Comparison of ENCODE assay signal across 14 cellular contexts in genomic region chr5:170479484-170479883, GRCh38. TPM values are rescaled to one million over a fixed set of nuclear protein-coding genes. Genes with fewer than 3 reads are reported as not detected.
DNase-seq lines count a peak whose midpoint lies in the region; ATAC-seq, FAIRE-seq and TF ChIP-seq lines count a peak whose summit lies in the region.
"Had no signal": no experiment of that assay in that cellular context is flagged by ENCODE, and none has a peak within 500 bp of the region (broad histone marks: within the 10 kb centered on the region; RNA-seq: fewer than 3 reads in every experiment).

No MANE protein-coding gene starts in this region.

- H3K9ac ChIP-seq in mesenchymal stem cell (ENCODE audit: low read length) = no peak overlapping the region

- H3K36me3 Mint-ChIP-seq in activated CD4-positive, alpha-beta T cell treated with anti-CD3 and anti-CD28 coated beads for 36 hours (ENCODE audit: low read depth) = no peaks in the 10 kb centered on the region
- H3K36me3 Mint-ChIP-seq: activated naive CD8-positive, alpha-beta T cell treated with anti-CD3 and anti-CD28 coated beads, Interleukin-2, amount 10 ng/mL, durations not matched to agents 7 days and 5 days had no signal

- no peak overlapping the region for H2AFZ ChIP-seq in mesenchymal stem cell (ENCODE audit: low read depth, low read length)

- intact Hi-C loops in activated CD4-positive, alpha-beta T cell treated with anti-CD3 and anti-CD28 coated beads for 36 hours (cut with DNase I, micrococcal nuclease) = no loop called here

- H2BK120ac ChIP-seq in mesenchymal stem cell (ENCODE audit: low read depth, low read length) = no peak overlapping the region

- no peak overlapping the region for H3K4ac ChIP-seq in mesenchymal stem cell (ENCODE audit: low read depth in 1 of 2, low read length in 2 of 2)

- no peak overlapping the region for H3K4me2 ChIP-seq in mesenchymal stem cell (ENCODE audit: low read length, poor library complexity, severe bottlenecking)

- peaks cover 17% of the 10 kb centered on the region for H3K4me1 ChIP-seq in mesenchymal stem cell (ENCODE audit: control insufficient read depth, insufficient read depth, low read depth, low read length)

- FAIRE-seq in bronchial epithelial cell (lab: Jason Lieb, UNC) = no peak
- FAIRE-seq: colon had no signal

- peak; percentile 47 for DNase-seq in Daoy (ENCODE audit: low read depth)
- peak; percentile 55 for DNase-seq in M059J (ENCODE audit: low read depth)
- peak; percentile 5 for DNase-seq in bronchial epithelial cell (ENCODE audit: low read depth)
- peak; percentile 25 for DNase-seq in mesenchymal stem cell
- DNase-seq in activated CD4-positive, alpha-beta T cell treated with anti-CD3 and anti-CD28 coated beads for 36 hours = no peak
- no peak for DNase-seq in NCI-H2107 (lab: John Stamatoyannopoulos, UW)
- DNase-seq: activated naive CD8-positive, alpha-beta T cell treated with anti-CD3 and anti-CD28 coated beads, Interleukin-2, amount 10 ng/mL, durations not matched to agents 7 days and 5 days; HCEC 1CT; NCI-H1436 treated with DMSO at 0.1 percent for 48 hours had no signal

- no peak for ATAC-seq in activated CD4-positive, alpha-beta T cell treated with anti-CD3 and anti-CD28 coated beads for 36 hours
- ATAC-seq in HG03571 (IDR thresholded peaks at IDR 0.05; ENCODE audit: unreplicated experiment) = no peak
- no peak for ATAC-seq in GM18909 (IDR thresholded peaks at IDR 0.05; ENCODE audit: poor library complexity, unreplicated experiment)
- ATAC-seq: activated CD4-positive, CD25-positive, alpha-beta regulatory T cell treated with anti-CD3 and anti-CD28 coated beads, Interleukin-2, amount 50 U/mL, for 24 hours had no signal

- no peak overlapping the region for H3K27ac ChIP-seq in mesenchymal stem cell (ENCODE audit: low read length, poor library complexity, severe bottlenecking)

- no peaks in the 10 kb centered on the region for H3K4me1 Mint-ChIP-seq in activated CD4-positive, alpha-beta T cell treated with anti-CD3 and anti-CD28 coated beads for 36 hours
- H3K4me1 Mint-ChIP-seq: activated naive CD8-positive, alpha-beta T cell treated with anti-CD3 and anti-CD28 coated beads, Interleukin-2, amount 10 ng/mL, durations not matched to agents 7 days and 5 days had no signal

- H3K4me3 ChIP-seq in bronchial epithelial cell (ENCODE audit: low read depth, low read length) = no peak overlapping the region
- H3K4me3 ChIP-seq in mesenchymal stem cell (ENCODE audit: insufficient read depth in 1 of 2, low read depth in 1 of 2, low read length in 2 of 2) = no peak overlapping the region

- no peak overlapping the region for H3K4me3 Mint-ChIP-seq in activated CD4-positive, alpha-beta T cell treated with anti-CD3 and anti-CD28 coated beads for 36 hours
- H3K4me3 Mint-ChIP-seq: activated naive CD8-positive, alpha-beta T cell treated with anti-CD3 and anti-CD28 coated beads, Interleukin-2, amount 10 ng/mL, durations not matched to agents 7 days and 5 days had no signal

- POLR2A ChIA-PET in activated CD4-positive, alpha-beta T cell treated with anti-CD3 and anti-CD28 coated beads for 36 hours (lab: Charles Lee) = no interaction called here

- no peak overlapping the region for H2BK15ac ChIP-seq in mesenchymal stem cell (ENCODE audit: low read depth, poor library complexity, severe bottlenecking)

- 46% methylated on average over 3 of the region's 4 CpGs for WGBS in mesenchymal stem cell

- H3K18ac ChIP-seq in mesenchymal stem cell (ENCODE audit: low read depth in 1 of 2, low read length in 2 of 2) = no peak overlapping the region

- CTCF ChIA-PET in activated CD4-positive, alpha-beta T cell treated with anti-CD3 and anti-CD28 coated beads for 36 hours (lab: Charles Lee) = no interaction called here

- H3K79me1 ChIP-seq in mesenchymal stem cell (replicated peaks; ENCODE audit: low read length, poor library complexity, severe bottlenecking) = no peaks in the 10 kb centered on the region

- H2BK12ac ChIP-seq in mesenchymal stem cell (ENCODE audit: low read length in 2 of 2) = no peak overlapping the region

- H4K8ac ChIP-seq in mesenchymal stem cell (ENCODE audit: low read length) = no peak overlapping the region

- no peak overlapping the region for H3K14ac ChIP-seq in mesenchymal stem cell (ENCODE audit: low read length in 2 of 2)

- H3K9me3 Mint-ChIP-seq in activated CD4-positive, alpha-beta T cell treated with anti-CD3 and anti-CD28 coated beads for 36 hours (ENCODE audit: low read depth) = no peaks in the 10 kb centered on the region
- H3K9me3 Mint-ChIP-seq: activated naive CD8-positive, alpha-beta T cell treated with anti-CD3 and anti-CD28 coated beads, Interleukin-2, amount 10 ng/mL, durations not matched to agents 7 days and 5 days had no signal

- H3K27ac Mint-ChIP-seq in activated CD4-positive, alpha-beta T cell treated with anti-CD3 and anti-CD28 coated beads for 36 hours = no peak overlapping the region
- H3K27ac Mint-ChIP-seq: activated naive CD8-positive, alpha-beta T cell treated with anti-CD3 and anti-CD28 coated beads, Interleukin-2, amount 10 ng/mL, durations not matched to agents 7 days and 5 days had no signal

- no peak overlapping the region for H2AK5ac ChIP-seq in mesenchymal stem cell (ENCODE audit: low read length, severe bottlenecking)

- no peak overlapping the region for H2BK5ac ChIP-seq in mesenchymal stem cell (ENCODE audit: low read depth, low read length, poor library complexity, severe bottlenecking)

- H3K27me3 Mint-ChIP-seq in activated CD4-positive, alpha-beta T cell treated with anti-CD3 and anti-CD28 coated beads for 36 hours = peaks cover 31% of the 10 kb centered on the region

- H4K91ac ChIP-seq in mesenchymal stem cell (ENCODE audit: low read length) = no peak overlapping the region

- H3K9me3 ChIP-seq in mesenchymal stem cell (ENCODE audit: control insufficient read depth, low read length) = peaks cover 3% of the 10 kb centered on the region

- H3K36me3 ChIP-seq in bronchial epithelial cell (ENCODE audit: control insufficient read depth, insufficient read depth, low read length) (no peaks in the 10 kb centered on the region), mesenchymal stem cell (ENCODE audit: control insufficient read depth in 1 of 2, insufficient read depth in 2 of 2, low read depth in 1 of 2, low read length in 2 of 2) (no peaks in the 10 kb centered on the region)

- H3K27me3 ChIP-seq in bronchial epithelial cell (ENCODE audit: control insufficient read depth, insufficient read depth, low read length) (no peaks in the 10 kb centered on the region), mesenchymal stem cell (ENCODE audit: control insufficient read depth in 1 of 2, insufficient read depth in 1 of 2, low read length in 2 of 2) (no peaks in the 10 kb centered on the region)

- TF ChIP-seq CTCF in bronchial epithelial cell (IDR thresholded peaks at IDR 0.05; ENCODE audit: insufficient read depth, low read length, severe bottlenecking) = no peak

- no peak overlapping the region for H3K23ac ChIP-seq in mesenchymal stem cell (ENCODE audit: low read length in 2 of 2)

RNA-seq across cellular contexts. Expression of gene KCNIP1, which starts 24.3 kb away (rescaled TPM):
- 1.9 and 3.9 TPM in 2 replicates for total RNA-seq in Daoy (2014; rRNA removed; shearing (Covaris generic))
- total RNA-seq in M059J (2014; rRNA removed; shearing (Covaris generic)) = 0.10 and 0.27 TPM in 2 replicates
- under 0.01 TPM in 1 of 2 replicates, not detected in the other for total RNA-seq in bronchial epithelial cell
- not detected for polyA plus RNA-seq in mesenchymal stem cell (2013, experiment 1 of 2)
- not detected for polyA plus RNA-seq in mesenchymal stem cell (2013, experiment 2 of 2)
- not detected for total RNA-seq in activated CD4-positive, alpha-beta T cell treated with anti-CD3 and anti-CD28 coated beads for 36 hours
- total RNA-seq: activated naive CD8-positive, alpha-beta T cell treated with anti-CD3 and anti-CD28 coated beads, Interleukin-2, amount 10 ng/mL, durations not matched to agents 7 days and 5 days had no signal
- polyA plus RNA-seq: BJ had no signal

Comparison
In these comparisons a context has a peak if more than half of its experiments do, and no peak if none do; other contexts are left out.
1. DNase-seq: peak in Daoy (single experiment), M059J (single experiment), bronchial epithelial cell (single experiment) and mesenchymal stem cell (single experiment); none in activated CD4-positive, alpha-beta T cell treated with anti-CD3 and anti-CD28 coated beads for 36 hours (single experiment) and NCI-H2107 (single experiment).